8 cellular contexts compared by ENCODE assay signal in genomic region chr19:37505958-37506386, GRCh38. TPM values are rescaled to one million over a fixed set of nuclear protein-coding genes. Genes with fewer than 3 reads are reported as not detected.
A peak's percentile ranks its signal among the peaks of the same experiment; 100 is the strongest.
DNase-seq lines count a peak whose midpoint lies in the region; ATAC-seq and TF ChIP-seq lines count a peak whose summit lies in the region.

No MANE protein-coding gene starts in this region.

- H3K36me3 ChIP-seq in transverse colon: no peaks in the 10 kb centered on the region

- TF ChIP-seq POLR2A in transverse colon (IDR thresholded peaks at IDR 0.05): no peak

- POLR2A ChIA-PET in activated CD8-positive, alpha-beta T cell treated with anti-CD3 and anti-CD28 coated beads, Interleukin-2, amount 10 ng/mL, durations not matched to agents 7 days and 5 days (lab: Charles Lee): interaction anchor here (0.8 to 2.5 kb wide), 8 partner anchors 37 to 272 kb away, joined by 3 to 11 read pairs (median 6); partner anchors contain the start of genes ZNF527, ZNF540, ZNF569 and ZNF570

- peaks cover 31% of the 10 kb centered on the region for H3K36me3 Mint-ChIP-seq in activated T-cell treated with anti-CD3 and anti-CD28 coated beads, Interleukin-2, amount 50 U/mL, for 4 hours (ENCODE audit: insufficient read depth)
- H3K36me3 Mint-ChIP-seq in activated CD8-positive, alpha-beta T cell treated with anti-CD3 and anti-CD28 coated beads, Interleukin-2, amount 10 ng/mL, durations not matched to agents 7 days and 5 days (ENCODE audit: low read depth): peaks cover 38% of the 10 kb centered on the region

- TF ChIP-seq CTCF in transverse colon (IDR thresholded peaks at IDR 0.05): no peak

- H3K9me3 Mint-ChIP-seq in activated T-cell treated with anti-CD3 and anti-CD28 coated beads, Interleukin-2, amount 50 U/mL, for 4 hours: peaks cover 25% of the 10 kb centered on the region
- H3K9me3 Mint-ChIP-seq in activated CD8-positive, alpha-beta T cell treated with anti-CD3 and anti-CD28 coated beads, Interleukin-2, amount 10 ng/mL, durations not matched to agents 7 days and 5 days (ENCODE audit: insufficient read depth): peaks cover 30% of the 10 kb centered on the region

- peak; percentile 5 to 9 for ATAC-seq in activated T-cell treated with anti-CD3 and anti-CD28 coated beads, Interleukin-2, amount 50 U/mL, for 4 hours
- ATAC-seq in activated CD8-positive, alpha-beta T cell treated with anti-CD3 and anti-CD28 coated beads, Interleukin-2, amount 10 ng/mL, durations not matched to agents 7 days and 5 days: peak; percentile 35
- ATAC-seq in HG02840 (IDR thresholded peaks at IDR 0.05; ENCODE audit: low FRiP score, unreplicated experiment): no peak

- H3K4me3 Mint-ChIP-seq in activated T-cell treated with anti-CD3 and anti-CD28 coated beads, Interleukin-2, amount 50 U/mL, for 4 hours: no peak overlapping the region
- H3K4me3 Mint-ChIP-seq in activated CD8-positive, alpha-beta T cell treated with anti-CD3 and anti-CD28 coated beads, Interleukin-2, amount 10 ng/mL, durations not matched to agents 7 days and 5 days: no peak overlapping the region

- peaks cover 0 to 3% of the 10 kb centered on the region in 2 donors for H3K9me3 ChIP-seq in transverse colon

- H3K4me1 Mint-ChIP-seq in activated T-cell treated with anti-CD3 and anti-CD28 coated beads, Interleukin-2, amount 50 U/mL, for 4 hours (ENCODE audit: low read depth): no peaks in the 10 kb centered on the region
- no peaks in the 10 kb centered on the region for H3K4me1 Mint-ChIP-seq in activated CD8-positive, alpha-beta T cell treated with anti-CD3 and anti-CD28 coated beads, Interleukin-2, amount 10 ng/mL, durations not matched to agents 7 days and 5 days (ENCODE audit: low read depth)

- H3K27me3 ChIP-seq in layer of hippocampus (ENCODE audit: control insufficient read depth, insufficient read depth, low read length): no peaks in the 10 kb centered on the region
- no peaks in the 10 kb centered on the region for H3K27me3 ChIP-seq in transverse colon

- H3K27ac Mint-ChIP-seq in activated CD8-positive, alpha-beta T cell treated with anti-CD3 and anti-CD28 coated beads, Interleukin-2, amount 10 ng/mL, durations not matched to agents 7 days and 5 days: no peak overlapping the region

- no peak for TF ChIP-seq EP300 in transverse colon (IDR thresholded peaks at IDR 0.05; ENCODE audit: low read depth)

- peak; percentile 71 for DNase-seq in activated T-cell treated with anti-CD3 and anti-CD28 coated beads, Interleukin-2, amount 50 U/mL, for 4 hours
- no peak for DNase-seq in activated T-cell treated with anti-CD3 and anti-CD28 coated beads, Interleukin-2, amount 50 U/mL, for 1 hour
- DNase-seq in activated CD8-positive, alpha-beta T cell treated with anti-CD3 and anti-CD28 coated beads, Interleukin-2, amount 10 ng/mL, durations not matched to agents 7 days and 5 days: no peak
- DNase-seq in transverse colon (no peak), COR-L47 (lab: John Stamatoyannopoulos, UW) (no peak), superior temporal gyrus (ENCODE audit: extremely low spot score) (no peak)

- H3K27ac ChIP-seq in layer of hippocampus (ENCODE audit: low read depth, low read length): peak overlapping the region; percentile 83
- peak overlapping the region; percentile 84 to 93 (median 93) for H3K27ac ChIP-seq in transverse colon

- H3K4me1 ChIP-seq in transverse colon: peaks cover 0 to 5% (median 5%) of the 10 kb centered on the region in 4 donors

- intact Hi-C loops in transverse colon (cut with DNase I; ENCODE audit: low total_unique reads): no loop called here

- in situ Hi-C loops in transverse colon (cut with MboI; ENCODE audit: low pct_ligation_motif_present in 1 of 4, low pct_unique_long_range_greater_than_20kb in 1 of 4, low sequenced_read_pairs in 3 of 4): no loop called here

- H3K4me3 ChIP-seq in transverse colon: peak overlapping the region; percentile 25 to 80 (median 62)

- 0 to 7% methylated on average over 5 to 12 of the region's 12 CpGs for WGBS in transverse colon (ENCODE audit: low coverage in 1 of 2), 2 donors

- H3K27me3 Mint-ChIP-seq in activated T-cell treated with anti-CD3 and anti-CD28 coated beads, Interleukin-2, amount 50 U/mL, for 4 hours (ENCODE audit: low read depth): no peaks in the 10 kb centered on the region
- no peaks in the 10 kb centered on the region for H3K27me3 Mint-ChIP-seq in activated CD8-positive, alpha-beta T cell treated with anti-CD3 and anti-CD28 coated beads, Interleukin-2, amount 10 ng/mL, durations not matched to agents 7 days and 5 days (ENCODE audit: low read depth)

- CTCF ChIA-PET in activated CD8-positive, alpha-beta T cell treated with anti-CD3 and anti-CD28 coated beads, Interleukin-2, amount 10 ng/mL, durations not matched to agents 7 days and 5 days (lab: Charles Lee): interaction anchor here (0.7 to 0.9 kb wide), 3 partner anchors 10 to 188 kb away, joined by 3 to 4 read pairs (median 3); no protein-coding TSS in a partner anchor

RNA-seq across cellular contexts. Expression of gene ZNF793, which starts 0.8 kb away (rescaled TPM):
- total RNA-seq in activated T-cell treated with anti-CD3 and anti-CD28 coated beads, Interleukin-2, amount 50 U/mL, for 4 hours: 1 to 10 TPM; 2.2 to 3.4 (median 3.2) TPM
- 1 to 10 TPM; 4.7 to 6.0 TPM for total RNA-seq in activated CD8-positive, alpha-beta T cell treated with anti-CD3 and anti-CD28 coated beads, Interleukin-2, amount 10 ng/mL, durations not matched to agents 7 days and 5 days
- 1 to 10 TPM in 3 of 4 donors, under 1 TPM in 1; 0.75 to 6.8 (median 4.1) TPM for total RNA-seq in transverse colon

RNA-seq across cellular contexts. Expression of gene ZNF570, which starts 36.8 kb away (rescaled TPM):
- 1 to 10 TPM; 3.2 to 3.8 (median 3.3) TPM for total RNA-seq in activated T-cell treated with anti-CD3 and anti-CD28 coated beads, Interleukin-2, amount 50 U/mL, for 4 hours
- 1 to 10 TPM; 5.3 to 6.1 TPM for total RNA-seq in activated CD8-positive, alpha-beta T cell treated with anti-CD3 and anti-CD28 coated beads, Interleukin-2, amount 10 ng/mL, durations not matched to agents 7 days and 5 days
- total RNA-seq in transverse colon: 1 to 10 TPM in 3 of 4 donors, under 1 TPM in 1; 0.37 to 4.6 (median 2.7) TPM

RNA-seq across cellular contexts. Expression of gene ZNF569, which starts 38.7 kb away (rescaled TPM):
- total RNA-seq in activated T-cell treated with anti-CD3 and anti-CD28 coated beads, Interleukin-2, amount 50 U/mL, for 4 hours: 1 to 10 TPM; 4.8 to 5.3 (median 5.1) TPM
- total RNA-seq in activated CD8-positive, alpha-beta T cell treated with anti-CD3 and anti-CD28 coated beads, Interleukin-2, amount 10 ng/mL, durations not matched to agents 7 days and 5 days: 1 to 10 TPM; 7.1 to 9.1 TPM
- 1 to 10 TPM in 3 of 4 donors, not detected in 1; 2.2 to 5.9 (median 5.4) TPM for total RNA-seq in transverse colon
